Comparison of ENCODE assay signal across 20 cellular contexts in the genomic region with DNA sequence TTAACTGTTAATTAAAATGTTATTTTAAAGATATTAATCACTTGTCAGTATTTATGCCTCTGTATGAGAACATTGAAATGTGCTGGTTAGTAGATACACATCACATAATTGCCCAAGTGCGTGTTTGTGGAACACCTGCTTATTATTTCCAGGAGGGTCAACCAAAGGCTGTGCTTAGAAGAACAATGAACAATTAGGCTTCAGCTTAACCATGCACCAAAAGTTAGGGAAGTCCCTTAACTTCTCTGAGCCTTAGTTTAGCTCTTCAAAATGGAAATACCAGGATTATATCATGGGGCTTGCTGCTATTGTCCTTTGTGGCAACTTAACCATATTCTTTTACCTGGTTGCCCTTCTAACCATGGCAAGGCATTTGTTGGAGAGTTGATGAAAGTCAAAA. TPM values are rescaled to one million over a fixed set of nuclear protein-coding genes. Genes with fewer than 3 reads are reported as not detected.
DNase-seq lines count a peak whose midpoint lies in the region; ATAC-seq, FAIRE-seq and TF ChIP-seq lines count a peak whose summit lies in the region.
"Had no signal": no experiment of that assay in that cellular context is flagged by ENCODE, and none has a peak within 500 bp of the region (broad histone marks: within the 10 kb centered on the region; RNA-seq: fewer than 3 reads in every experiment).

No MANE protein-coding gene starts in this region.

- no peak for TF ChIP-seq CTCF in GM20000 (IDR thresholded peaks at IDR 0.05; ENCODE audit: extremely low read depth, missing control alignments)

- intact Hi-C loops in left ventricle myocardium superior (cut with micrococcal nuclease), result no loop called here

- DNase-seq in NCI-H1417 (lab: John Stamatoyannopoulos, UW) (peak in 2 of 3 experiments; percentile 1 to 27), NCI-H1417 treated with DMSO at 0.1 percent for 48 hours (lab: John Stamatoyannopoulos, UW) (no peak), NCI-H526 (lab: John Stamatoyannopoulos, UW) (peak; percentile 44 to 57), left ventricle myocardium superior (no peak), GM20000 (ENCODE audit: low spot score) (no peak)
- DNase-seq: CD4-positive, alpha-beta T cell; CD8-positive, alpha-beta memory T cell; DMS 273 treated with DMSO at 0.1 percent for 48 hours; DMS79; EL; GF-D8; H9 had no signal

- no peak for ATAC-seq in left ventricle myocardium superior
- ATAC-seq: GM23338, HCT116 had no signal

- FAIRE-seq in G401.6 (lab: Jason Lieb, UNC), result peak; percentile 80
- FAIRE-seq: A204.1, D721Med, GM12892, GM19239 had no signal

RNA-seq across cellular contexts. Expression of a gene that starts 43.0 kb away (rescaled TPM):
- total RNA-seq in left ventricle myocardium superior, result 2.9 TPM
- total RNA-seq: B cell; CD4-positive, alpha-beta T cell; CD8-positive, alpha-beta memory T cell had no signal

Comparison
In these comparisons a context has a peak if more than half of its experiments do, and no peak if none do; other contexts are left out.
1. DNase-seq: peak in NCI-H1417 (2 of 3) and NCI-H526 (2 of 2); none in NCI-H1417 treated with DMSO at 0.1 percent for 48 hours (single experiment), left ventricle myocardium superior (single experiment) and GM20000 (single experiment).